17 cellular contexts compared by ENCODE assay signal in the genomic region with DNA sequence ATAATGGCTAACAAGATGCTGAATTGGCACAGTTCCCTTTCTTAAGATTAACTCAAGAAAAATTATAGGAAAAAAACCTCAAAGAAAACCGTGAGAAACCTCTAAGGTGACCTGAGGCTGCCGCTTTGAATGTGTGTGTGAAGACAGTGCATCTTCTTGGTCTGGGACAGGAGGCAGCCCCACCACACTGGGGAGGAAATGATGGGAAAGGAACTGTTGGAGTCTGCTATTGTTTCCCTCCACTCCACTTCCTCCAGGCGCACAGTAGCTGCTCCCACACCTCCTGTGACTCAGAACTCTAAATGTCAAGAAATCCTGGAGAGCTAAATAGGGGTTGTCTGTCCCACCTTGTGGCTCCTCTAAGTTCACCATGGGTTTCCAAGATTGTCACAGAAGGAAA.
DNase-seq lines count a peak whose midpoint lies in the region; ATAC-seq and TF ChIP-seq lines count a peak whose summit lies in the region.
"Had no signal": no experiment of that assay in that cellular context is flagged by ENCODE, and none has a peak within 500 bp of the region (broad histone marks: within the 10 kb centered on the region; RNA-seq: fewer than 3 reads in every experiment).

No MANE protein-coding gene starts in this region.

- TF ChIP-seq POLR2A in GM18505 (IDR thresholded peaks at IDR 0.05; ENCODE audit: borderline replicate concordance, extremely low read depth, insufficient read depth, insufficient read length) = no peak

- DNase-seq in A172 (ENCODE audit: low spot score) (peak; percentile 21), CD1c-positive myeloid dendritic cell (ENCODE audit: extremely low spot score) (peak; percentile 58), M059J (ENCODE audit: low read depth) (peak; percentile 19), foreskin keratinocyte (peak; percentile 26 to 54), NCI-H526 (lab: John Stamatoyannopoulos, UW) (no peak)
- DNase-seq: activated CD4-positive, alpha-beta memory T cell treated with anti-CD3 and anti-CD28 coated beads, Interleukin-2, amount 10 ng/mL, durations not matched to agents 7 days and 5 days; activated effector memory CD4-positive, alpha-beta T cell treated with anti-CD3 and anti-CD28 coated beads, Interleukin-2, amount 50 U/mL, for 16 hours; CD4-positive, alpha-beta memory T cell; DMS53; NCI-H1436 treated with DMSO at 0.1 percent for 48 hours; RPMI8226; spleen; stimulated activated CD4-positive, alpha-beta T cell treated with anti-CD3 and anti-CD28 coated beads, Interleukin-4, amount 100 ng/mL, for 4 hours; thyroid gland had no signal

- no peak for TF ChIP-seq CTCF in foreskin keratinocyte (conservative IDR thresholded peaks at IDR 0.05)

- H3K4me1 ChIP-seq in foreskin keratinocyte = peaks cover 14% of the 10 kb centered on the region
- H3K4me1 ChIP-seq: spleen, thyroid gland had no signal

- ATAC-seq in foreskin keratinocyte (peak; percentile 80), GM21529 (IDR thresholded peaks at IDR 0.05; ENCODE audit: unreplicated experiment) (no peak), HG03039 (IDR thresholded peaks at IDR 0.05; ENCODE audit: unreplicated experiment) (no peak), GM18505 (IDR thresholded peaks at IDR 0.05; ENCODE audit: unreplicated experiment) (no peak)

- no peaks in the 10 kb centered on the region for H3K27me3 ChIP-seq in foreskin keratinocyte
- H3K27me3 ChIP-seq: spleen, thyroid gland had no signal

- peak overlapping the region; percentile 54 for H3K27ac ChIP-seq in foreskin keratinocyte
- H3K27ac ChIP-seq: thyroid gland had no signal

Comparison
In these comparisons a context has a peak if more than half of its experiments do, and no peak if none do; other contexts are left out.
1. DNase-seq: peak in A172 (single experiment), CD1c-positive myeloid dendritic cell (single experiment), M059J (single experiment) and foreskin keratinocyte (2 of 2); none in NCI-H526 (0 of 2).